Comparison of ENCODE assay signal across 9 cellular contexts in the genomic region with DNA sequence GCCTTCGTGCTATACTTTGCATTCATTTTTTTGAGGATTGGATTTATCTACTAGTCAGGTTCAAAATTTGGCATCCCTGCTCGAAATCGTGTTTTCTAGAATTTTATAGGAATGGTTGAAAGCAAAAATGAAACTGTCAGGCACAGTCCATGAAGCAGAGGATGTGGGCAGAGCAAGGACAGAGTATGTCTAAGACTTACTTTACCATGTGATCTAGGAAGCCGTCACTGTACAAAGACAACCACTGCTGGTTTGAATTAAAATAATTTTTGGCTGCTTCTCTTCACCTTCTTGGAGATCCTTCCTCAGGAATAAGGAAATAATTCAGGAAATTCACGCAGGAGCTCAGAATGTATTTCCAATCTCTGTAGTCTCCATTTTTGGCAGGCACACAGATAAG. TPM values are rescaled to one million over a fixed set of nuclear protein-coding genes. Genes with fewer than 3 reads are reported as not detected.
DNase-seq lines count a peak whose midpoint lies in the region; ATAC-seq and TF ChIP-seq lines count a peak whose summit lies in the region.
"Had no signal": no experiment of that assay in that cellular context is flagged by ENCODE, and none has a peak within 500 bp of the region (broad histone marks: within the 10 kb centered on the region; RNA-seq: fewer than 3 reads in every experiment).

No MANE protein-coding gene starts in this region.

- H3K27ac Mint-ChIP-seq in activated T-cell treated with anti-CD3 and anti-CD28 coated beads, Interleukin-2, amount 50 U/mL, for 72 hours, result peak overlapping the region; percentile 90
- peak overlapping the region; percentile 95 for H3K27ac Mint-ChIP-seq in activated naive CD8-positive, alpha-beta T cell treated with anti-CD3 and anti-CD28 coated beads, Interleukin-2, amount 10 ng/mL, durations not matched to agents 7 days and 5 days
- peak overlapping the region; percentile 84 for H3K27ac Mint-ChIP-seq in stimulated activated naive B cell treated with anti-CD40 and anti-IgM and Interleukin-4, amounts not matched to agents 10 μg/mL and 1 μg/mL and 100 μg/mL, for 72 hours

- no peaks in the 10 kb centered on the region for H3K27me3 Mint-ChIP-seq in activated T-cell treated with anti-CD3 and anti-CD28 coated beads, Interleukin-2, amount 50 U/mL, for 72 hours (ENCODE audit: low read depth)
- no peaks in the 10 kb centered on the region for H3K27me3 Mint-ChIP-seq in activated naive CD8-positive, alpha-beta T cell treated with anti-CD3 and anti-CD28 coated beads, Interleukin-2, amount 10 ng/mL, durations not matched to agents 7 days and 5 days
- no peaks in the 10 kb centered on the region for H3K27me3 Mint-ChIP-seq in stimulated activated naive B cell treated with anti-CD40 and anti-IgM and Interleukin-4, amounts not matched to agents 10 μg/mL and 1 μg/mL and 100 μg/mL, for 72 hours

- no peaks in the 10 kb centered on the region for H3K4me1 ChIP-seq in sigmoid colon
- H3K4me1 ChIP-seq: parathyroid adenoma had no signal

- 33 to 41% methylated on average over 5 of the region's 5 CpGs for WGBS in sigmoid colon, 2 donors

- peak overlapping the region; percentile 68 to 87 for H3K4me3 Mint-ChIP-seq in activated T-cell treated with anti-CD3 and anti-CD28 coated beads, Interleukin-2, amount 50 U/mL, for 72 hours
- peak overlapping the region; percentile 82 for H3K4me3 Mint-ChIP-seq in activated naive CD8-positive, alpha-beta T cell treated with anti-CD3 and anti-CD28 coated beads, Interleukin-2, amount 10 ng/mL, durations not matched to agents 7 days and 5 days
- H3K4me3 Mint-ChIP-seq in stimulated activated naive B cell treated with anti-CD40 and anti-IgM and Interleukin-4, amounts not matched to agents 10 μg/mL and 1 μg/mL and 100 μg/mL, for 72 hours, result peak overlapping the region; percentile 58 to 69

- H3K27ac ChIP-seq in dorsolateral prefrontal cortex (peak overlapping the region in 18 of 59 donors; percentile 9 to 81 (median 27)), caudate nucleus (ENCODE audit: low read depth, low read length) (no peak overlapping the region), sigmoid colon (peak overlapping the region in 1 of 4 donors; percentile 21)
- H3K27ac ChIP-seq: parathyroid adenoma had no signal

- TF ChIP-seq POLR2A in sigmoid colon (IDR thresholded peaks at IDR 0.05), result no peak

- DNase-seq in activated T-cell treated with anti-CD3 and anti-CD28 coated beads, Interleukin-2, amount 50 U/mL, for 72 hours, result peak in 1 of 2 donors; percentile 5
- no peak for DNase-seq in activated T-cell treated with anti-CD3 and anti-CD28 coated beads, Interleukin-2, amount 50 U/mL, for 48 hours
- DNase-seq in activated naive CD8-positive, alpha-beta T cell treated with anti-CD3 and anti-CD28 coated beads, Interleukin-2, amount 10 ng/mL, durations not matched to agents 7 days and 5 days, result no peak
- no peak for DNase-seq in stimulated activated naive B cell treated with anti-CD40 and anti-IgM and Interleukin-4, amounts not matched to agents 10 μg/mL and 1 μg/mL and 100 μg/mL, for 72 hours
- DNase-seq in dorsolateral prefrontal cortex, result no peak
- DNase-seq in caudate nucleus (lab: John Stamatoyannopoulos, UW), result no peak
- no peak for DNase-seq in sigmoid colon

- H3K27me3 ChIP-seq in dorsolateral prefrontal cortex, result no peaks in the 10 kb centered on the region
- no peaks in the 10 kb centered on the region for H3K27me3 ChIP-seq in sigmoid colon

- no peaks in the 10 kb centered on the region for H3K36me3 Mint-ChIP-seq in activated T-cell treated with anti-CD3 and anti-CD28 coated beads, Interleukin-2, amount 50 U/mL, for 72 hours (ENCODE audit: insufficient read depth in 2 of 2)
- no peaks in the 10 kb centered on the region for H3K36me3 Mint-ChIP-seq in activated naive CD8-positive, alpha-beta T cell treated with anti-CD3 and anti-CD28 coated beads, Interleukin-2, amount 10 ng/mL, durations not matched to agents 7 days and 5 days
- no peaks in the 10 kb centered on the region for H3K36me3 Mint-ChIP-seq in stimulated activated naive B cell treated with anti-CD40 and anti-IgM and Interleukin-4, amounts not matched to agents 10 μg/mL and 1 μg/mL and 100 μg/mL, for 72 hours

- peak; percentile 69 to 83 for ATAC-seq in activated T-cell treated with anti-CD3 and anti-CD28 coated beads, Interleukin-2, amount 50 U/mL, for 72 hours (replicated peaks in 1 of 2)
- peak; percentile 78 for ATAC-seq in HG03064 (IDR thresholded peaks at IDR 0.05; ENCODE audit: low read depth, unreplicated experiment)
- peak; percentile 100 for ATAC-seq in activated naive CD8-positive, alpha-beta T cell treated with anti-CD3 and anti-CD28 coated beads, Interleukin-2, amount 10 ng/mL, durations not matched to agents 7 days and 5 days (ENCODE audit: low read depth)
- ATAC-seq in stimulated activated naive B cell treated with anti-CD40 and anti-IgM and Interleukin-4, amounts not matched to agents 10 μg/mL and 1 μg/mL and 100 μg/mL, for 72 hours (replicated peaks), result peak; percentile 77 to 91

- no peaks in the 10 kb centered on the region for H3K9me3 ChIP-seq in sigmoid colon

- no peaks in the 10 kb centered on the region for H3K36me3 ChIP-seq in sigmoid colon

- H3K4me1 Mint-ChIP-seq in activated T-cell treated with anti-CD3 and anti-CD28 coated beads, Interleukin-2, amount 50 U/mL, for 72 hours (ENCODE audit: low read depth), result peaks cover 15% of the 10 kb centered on the region
- H3K4me1 Mint-ChIP-seq in activated naive CD8-positive, alpha-beta T cell treated with anti-CD3 and anti-CD28 coated beads, Interleukin-2, amount 10 ng/mL, durations not matched to agents 7 days and 5 days, result peaks cover 9% of the 10 kb centered on the region
- peaks cover 6 to 13% of the 10 kb centered on the region in 2 donors for H3K4me1 Mint-ChIP-seq in stimulated activated naive B cell treated with anti-CD40 and anti-IgM and Interleukin-4, amounts not matched to agents 10 μg/mL and 1 μg/mL and 100 μg/mL, for 72 hours

- H3K9me3 Mint-ChIP-seq in activated T-cell treated with anti-CD3 and anti-CD28 coated beads, Interleukin-2, amount 50 U/mL, for 72 hours, result no peaks in the 10 kb centered on the region
- no peaks in the 10 kb centered on the region for H3K9me3 Mint-ChIP-seq in activated naive CD8-positive, alpha-beta T cell treated with anti-CD3 and anti-CD28 coated beads, Interleukin-2, amount 10 ng/mL, durations not matched to agents 7 days and 5 days
- H3K9me3 Mint-ChIP-seq in stimulated activated naive B cell treated with anti-CD40 and anti-IgM and Interleukin-4, amounts not matched to agents 10 μg/mL and 1 μg/mL and 100 μg/mL, for 72 hours, result no peaks in the 10 kb centered on the region

- no peak for TF ChIP-seq CTCF in dorsolateral prefrontal cortex (IDR thresholded peaks at IDR 0.05 in 54 of 56, conservative IDR thresholded peaks at IDR 0.05 in 2 of 56; ENCODE audit: low read depth in 1 of 56, partially characterized antibody in 56 of 56)
- no peak for TF ChIP-seq CTCF in sigmoid colon (IDR thresholded peaks at IDR 0.05)

- intact Hi-C loops in dorsolateral prefrontal cortex (cut with DNase I) (no loop called here), sigmoid colon (cut with DNase I) (no loop called here)

- H3K4me3 ChIP-seq in dorsolateral prefrontal cortex, result peak overlapping the region in 7 of 59 donors; percentile 2 to 28 (median 16)
- H3K4me3 ChIP-seq in sigmoid colon, result no peak overlapping the region

- POLR2A ChIA-PET in activated naive CD8-positive, alpha-beta T cell treated with anti-CD3 and anti-CD28 coated beads, Interleukin-2, amount 10 ng/mL, durations not matched to agents 7 days and 5 days (lab: Charles Lee), result no interaction called here

- no peak for TF ChIP-seq EP300 in sigmoid colon (IDR thresholded peaks at IDR 0.05)

RNA-seq across cellular contexts. Expression of a gene that starts 31.6 kb away (rescaled TPM):
- total RNA-seq in activated T-cell treated with anti-CD3 and anti-CD28 coated beads, Interleukin-2, amount 50 U/mL, for 72 hours, result 10 to 100 TPM; 12.1 to 13.1 TPM
- 10 to 100 TPM; 14.7 to 15.7 TPM for total RNA-seq in activated naive CD8-positive, alpha-beta T cell treated with anti-CD3 and anti-CD28 coated beads, Interleukin-2, amount 10 ng/mL, durations not matched to agents 7 days and 5 days
- total RNA-seq in dorsolateral prefrontal cortex, result 10 to 100 TPM; 16.0 to 26.2 (median 20.9) TPM
- 10 to 100 TPM; 18.2 to 20.9 (median 18.9) TPM for total RNA-seq in sigmoid colon
- polyA plus RNA-seq in sigmoid colon, result 10 to 100 TPM in 1 of 3 donors, 1 to 10 TPM in 2; 2.4 to 11.4 (median 3.9) TPM
